Comparison of ENCODE assay signal across 18 cellular contexts in genomic region chr5:139910901-139911300, GRCh38.
"Had no signal": no experiment of that assay in that cellular context is flagged by ENCODE, and none has a peak within 500 bp of the region (broad histone marks: within the 10 kb centered on the region; RNA-seq: fewer than 3 reads in every experiment).

No MANE protein-coding gene starts in this region.

- H3K4me1 ChIP-seq: ascending aorta, left lung, stomach, upper lobe of left lung had no signal

- H3K27me3 ChIP-seq: ascending aorta, upper lobe of left lung had no signal

- H3K27ac ChIP-seq: ascending aorta, epithelial cell of prostate, left lung, stomach, upper lobe of left lung had no signal

- H3K36me3 ChIP-seq: ascending aorta, left lung, stomach, upper lobe of left lung had no signal

- H3K4me3 ChIP-seq: ascending aorta, left lung, skin epidermis, stomach, upper lobe of left lung had no signal

- DNase-seq: activated CD4-positive, alpha-beta T cell treated with anti-CD3 and anti-CD28 coated beads, Interleukin-2, amount 50 U/mL, for 48 hours; activated T-cell treated with anti-CD3 and anti-CD28 coated beads, Interleukin-2, amount 50 U/mL, for 24 hours; effector memory CD8-positive, alpha-beta T cell; hypothalamus; kidney; left lung; midbrain; nucleus accumbens; posterior cingulate gyrus; stimulated activated CD4-positive, alpha-beta T cell treated with anti-CD3 and anti-CD28 coated beads, Interleukin-15, amount 100 ng/mL, for 24 hours; stimulated activated CD4-positive, alpha-beta T cell treated with anti-CD3 and anti-CD28 coated beads, Interleukin-2, amount 100 ng/mL, for 48 hours; stomach; SW 1271; T-helper 2 cell; upper lobe of left lung had no signal

- ATAC-seq: effector memory CD8-positive, alpha-beta T cell; left lung had no signal

- H3K9me3 ChIP-seq: ascending aorta, left lung, stomach, upper lobe of left lung had no signal
